ENCODE assay signal across 1 cellular context in genomic region chr7:128435311-128435654, GRCh38.
A peak's percentile ranks its signal among the peaks of the same experiment; 100 is the strongest.
TF ChIP-seq lines count a peak whose summit lies in the region.

No MANE protein-coding gene starts in this region.

TF ChIP-seq in A549, 52 proteins besides CTCF, POLR2A, EP300 and RAD21 (continued from another document):
- TF ChIP-seq HDAC2 (IDR thresholded peaks at IDR 0.05), result no peak
- peak; percentile 81 to 86; a peak in 4 of 5 replicates for TF ChIP-seq JUN (IDR thresholded peaks at IDR 0.05)
- TF ChIP-seq MAX (IDR thresholded peaks at IDR 0.05), result peak; percentile 82
- TF ChIP-seq KDM1A (IDR thresholded peaks at IDR 0.05; ENCODE audit: low read depth), result no peak
- no peak for TF ChIP-seq EHMT2 (IDR thresholded peaks at IDR 0.05; ENCODE audit: low read depth)
- TF ChIP-seq RARB (CRISPR knock-in tag; IDR thresholded peaks at IDR 0.05), result no peak
- no peak for TF ChIP-seq HOXB5 (CRISPR knock-in tag; IDR thresholded peaks at IDR 0.05)
- no peak for TF ChIP-seq USF2 (IDR thresholded peaks at IDR 0.05)
- TF ChIP-seq RFX5 (IDR thresholded peaks at IDR 0.05), result no peak
- no peak for TF ChIP-seq NFE2L2 (conservative IDR thresholded peaks at IDR 0.05; ENCODE audit: low read length)
- peak; percentile 53 for TF ChIP-seq JUNB (IDR thresholded peaks at IDR 0.05)
- no peak for TF ChIP-seq ZC3H11A (IDR thresholded peaks at IDR 0.05)
- no peak for TF ChIP-seq E2F6 (IDR thresholded peaks at IDR 0.05; ENCODE audit: borderline replicate concordance, low read depth)
- no peak for TF ChIP-seq CHD4 (IDR thresholded peaks at IDR 0.05; ENCODE audit: borderline replicate concordance)
- TF ChIP-seq HEYL (CRISPR knock-in tag; IDR thresholded peaks at IDR 0.05), result no peak
- no peak for TF ChIP-seq FOSL2 (IDR thresholded peaks at IDR 0.05)
- peak; percentile 34; the same call in 1 of the 2 replicates for TF ChIP-seq FOSL2 (CRISPR knock-in tag; IDR thresholded peaks at IDR 0.05)
- peak; percentile 86; the same call in 1 of the 3 replicates for TF ChIP-seq BCL3 (IDR thresholded peaks at IDR 0.05)
- TF ChIP-seq HOXB13 (CRISPR knock-in tag; IDR thresholded peaks at IDR 0.05; ENCODE audit: low read depth), result no peak
- no peak for TF ChIP-seq POLR2AphosphoS2 (conservative IDR thresholded peaks at IDR 0.05; ENCODE audit: low read length)
- TF ChIP-seq SMC3 (IDR thresholded peaks at IDR 0.05), result no peak; the same call in 2 of the 3 replicates
- TF ChIP-seq GATA3 (IDR thresholded peaks at IDR 0.05; ENCODE audit: borderline replicate concordance), result peak; percentile 91
- TF ChIP-seq ZSCAN20 (CRISPR knock-in tag; IDR thresholded peaks at IDR 0.05), result no peak
- no peak for TF ChIP-seq NR3C1 (IDR thresholded peaks at IDR 0.05)
- TF ChIP-seq ATOH8 (CRISPR knock-in tag; IDR thresholded peaks at IDR 0.05; ENCODE audit: low read depth), result no peak
- TF ChIP-seq KDM5A (IDR thresholded peaks at IDR 0.05), result no peak
- no peak for TF ChIP-seq FOSB (CRISPR knock-in tag; IDR thresholded peaks at IDR 0.05)
- no peak for TF ChIP-seq SREBF2 (IDR thresholded peaks at IDR 0.05)
- no peak for TF ChIP-seq MAZ (IDR thresholded peaks at IDR 0.05; ENCODE audit: borderline replicate concordance, low read depth, low read length)
- peak; percentile 64; the same call in 1 of the 2 replicates for TF ChIP-seq PBX3 (IDR thresholded peaks at IDR 0.05)
- TF ChIP-seq CEBPB (IDR thresholded peaks at IDR 0.05), result peak; percentile 88 to 95
- TF ChIP-seq TP53 (CRISPR knock-in tag; IDR thresholded peaks at IDR 0.05), result no peak
- TF ChIP-seq MYC (IDR thresholded peaks at IDR 0.05; ENCODE audit: borderline replicate concordance, low read length), result no peak
- TF ChIP-seq MAFK (IDR thresholded peaks at IDR 0.05; ENCODE audit: partially characterized antibody), result no peak
TF ChIP-seq in A549: peak in this region for 9.
